ENCODE assay signal across 25 cellular contexts in genomic region chr20:49260218-49260617, GRCh38. TPM values are rescaled to one million over a fixed set of nuclear protein-coding genes. Genes with fewer than 3 reads are reported as not detected.
DNase-seq lines count a peak whose midpoint lies in the region; ATAC-seq, FAIRE-seq and TF ChIP-seq lines count a peak whose summit lies in the region.
"Had no signal": no experiment of that assay in that cellular context is flagged by ENCODE, and none has a peak within 500 bp of the region (broad histone marks: within the 10 kb centered on the region; RNA-seq: fewer than 3 reads in every experiment).

No MANE protein-coding gene starts in this region.

- H3K9me3 ChIP-seq in astrocyte (ENCODE audit: insufficient read depth, low read depth, low read length) = no peaks in the 10 kb centered on the region

- no peak for DNase-seq in activated CD4-positive, alpha-beta T cell treated with anti-CD3 and anti-CD28 coated beads for 36 hours
- no peak for DNase-seq in activated CD4-positive, alpha-beta T cell treated with anti-CD3 and anti-CD28 coated beads for 4 hours
- DNase-seq in activated naive CD4-positive, alpha-beta T cell treated with anti-CD3 and anti-CD28 coated beads, Interleukin-2, amount 10 ng/mL, durations not matched to agents 7 days and 5 days = no peak
- no peak for DNase-seq in activated T-helper 1 cell treated with anti-CD3 and anti-CD28 coated beads, Interleukin-12 subunit alpha, Interleukin-12 subunit beta, Interleukin-2, Interleukin-4 antibody, amounts not matched to agents 30 ng/mL and 10 ng/mL and 1 ng/mL, durations not matched to agents 14 hours and 24 hours and 36 hours (ENCODE audit: low spot score)
- DNase-seq in astrocyte (ENCODE audit: low read depth) = no peak
- DNase-seq in posterior vena cava (ENCODE audit: low spot score) = no peak
- DNase-seq: Calu3, DMS79 treated with DMSO at 0.1 percent for 48 hours, GF-D8, KBM-7, MV-4-11, NCI-H1105, NCI-H1436 treated with DMSO at 0.1 percent for 48 hours, NCI-H187 treated with DMSO at 0.1 percent for 48 hours, NCI-H2171 treated with DMSO at 0.1 percent for 48 hours, NCI-H524, NCI-H774 had no signal

- POLR2A ChIA-PET in activated CD4-positive, alpha-beta T cell treated with anti-CD3 and anti-CD28 coated beads for 36 hours (lab: Charles Lee) = interaction anchor here (0.6 to 1.4 kb wide), 4 partner anchors 9 to 188 kb away, joined by 3 to 7 read pairs (median 4); no protein-coding TSS in a partner anchor

- H3K36me3 Mint-ChIP-seq in activated CD4-positive, alpha-beta T cell treated with anti-CD3 and anti-CD28 coated beads for 36 hours (ENCODE audit: low read depth) = peaks cover 77% of the 10 kb centered on the region
- peaks cover 30% of the 10 kb centered on the region for H3K36me3 Mint-ChIP-seq in activated naive CD4-positive, alpha-beta T cell treated with anti-CD3 and anti-CD28 coated beads, Interleukin-2, amount 50 U/mL, for 24 hours
- H3K36me3 Mint-ChIP-seq in activated naive CD4-positive, alpha-beta T cell treated with anti-CD3 and anti-CD28 coated beads, Interleukin-2, amount 10 ng/mL, durations not matched to agents 7 days and 5 days = peaks cover 79% of the 10 kb centered on the region
- H3K36me3 Mint-ChIP-seq in activated T-helper 1 cell treated with anti-CD3 and anti-CD28 coated beads, Interleukin-12 subunit alpha, Interleukin-12 subunit beta, Interleukin-2, Interleukin-4 antibody, amounts not matched to agents 30 ng/mL and 10 ng/mL and 1 ng/mL, durations not matched to agents 14 hours and 24 hours and 36 hours (ENCODE audit: low read depth) = peaks cover 69% of the 10 kb centered on the region
- peaks cover 32% of the 10 kb centered on the region for H3K36me3 Mint-ChIP-seq in astrocyte (ENCODE audit: low read depth, unreplicated experiment)

- intact Hi-C loops in activated CD4-positive, alpha-beta T cell treated with anti-CD3 and anti-CD28 coated beads for 36 hours (cut with DNase I, micrococcal nuclease) = no loop called here
- intact Hi-C loops in activated T-helper 1 cell treated with anti-CD3 and anti-CD28 coated beads, Interleukin-12 subunit alpha, Interleukin-12 subunit beta, Interleukin-2, Interleukin-4 antibody, amounts not matched to agents 30 ng/mL and 10 ng/mL and 1 ng/mL, durations not matched to agents 14 hours and 24 hours and 36 hours (cut with micrococcal nuclease) = no loop called here
- intact Hi-C loops in posterior vena cava (cut with DNase I) = loop anchor here in 1 of 2 donors (5.0 kb wide), 1 partner anchor 1623 kb away; no protein-coding TSS in a partner anchor

- CTCF ChIA-PET in activated CD4-positive, alpha-beta T cell treated with anti-CD3 and anti-CD28 coated beads for 36 hours (lab: Charles Lee) = interaction anchor here (0.6 to 1.1 kb wide), 4 partner anchors 11 to 156 kb away, joined by 3 to 4 read pairs (median 3); no protein-coding TSS in a partner anchor
- CTCF ChIA-PET in activated naive CD4-positive, alpha-beta T cell treated with anti-CD3 and anti-CD28 coated beads, Interleukin-2, amount 10 ng/mL, durations not matched to agents 7 days and 5 days (lab: Charles Lee) = interaction anchor here (1.0 kb wide), 1 partner anchor 63 kb away, joined by 3 read pairs; no protein-coding TSS in a partner anchor

- no peak overlapping the region for H3K9ac ChIP-seq in astrocyte (ENCODE audit: low read length)

- peaks cover 11% of the 10 kb centered on the region for H3K79me2 ChIP-seq in astrocyte (ENCODE audit: insufficient read depth, low read length)

- no peak overlapping the region for H3K27ac ChIP-seq in astrocyte (ENCODE audit: low read depth, low read length)
- H3K27ac ChIP-seq: 22Rv1, C4-2B had no signal

- no peaks in the 10 kb centered on the region for H3K27me3 ChIP-seq in astrocyte (ENCODE audit: insufficient read depth, low read length)

- peak overlapping the region; percentile 56 for H3K27ac Mint-ChIP-seq in activated CD4-positive, alpha-beta T cell treated with anti-CD3 and anti-CD28 coated beads for 36 hours
- peak overlapping the region; percentile 68 for H3K27ac Mint-ChIP-seq in activated naive CD4-positive, alpha-beta T cell treated with anti-CD3 and anti-CD28 coated beads, Interleukin-2, amount 50 U/mL, for 24 hours
- H3K27ac Mint-ChIP-seq in activated naive CD4-positive, alpha-beta T cell treated with anti-CD3 and anti-CD28 coated beads, Interleukin-2, amount 10 ng/mL, durations not matched to agents 7 days and 5 days = no peak overlapping the region
- peak overlapping the region; percentile 52 for H3K27ac Mint-ChIP-seq in activated T-helper 1 cell treated with anti-CD3 and anti-CD28 coated beads, Interleukin-12 subunit alpha, Interleukin-12 subunit beta, Interleukin-2, Interleukin-4 antibody, amounts not matched to agents 30 ng/mL and 10 ng/mL and 1 ng/mL, durations not matched to agents 14 hours and 24 hours and 36 hours
- peak overlapping the region; percentile 66 for H3K27ac Mint-ChIP-seq in astrocyte (ENCODE audit: unreplicated experiment)
- H3K27ac Mint-ChIP-seq: B cell had no signal

- H3K4me3 Mint-ChIP-seq in activated CD4-positive, alpha-beta T cell treated with anti-CD3 and anti-CD28 coated beads for 36 hours = no peak overlapping the region
- no peak overlapping the region for H3K4me3 Mint-ChIP-seq in activated naive CD4-positive, alpha-beta T cell treated with anti-CD3 and anti-CD28 coated beads, Interleukin-2, amount 50 U/mL, for 24 hours
- no peak overlapping the region for H3K4me3 Mint-ChIP-seq in activated naive CD4-positive, alpha-beta T cell treated with anti-CD3 and anti-CD28 coated beads, Interleukin-2, amount 10 ng/mL, durations not matched to agents 7 days and 5 days
- H3K4me3 Mint-ChIP-seq in activated T-helper 1 cell treated with anti-CD3 and anti-CD28 coated beads, Interleukin-12 subunit alpha, Interleukin-12 subunit beta, Interleukin-2, Interleukin-4 antibody, amounts not matched to agents 30 ng/mL and 10 ng/mL and 1 ng/mL, durations not matched to agents 14 hours and 24 hours and 36 hours = no peak overlapping the region
- H3K4me3 Mint-ChIP-seq in astrocyte (ENCODE audit: unreplicated experiment) = no peak overlapping the region
- H3K4me3 Mint-ChIP-seq: B cell had no signal

- H2AFZ ChIP-seq in astrocyte (ENCODE audit: low read depth, low read length) = no peak overlapping the region

- H3K9me3 Mint-ChIP-seq in activated CD4-positive, alpha-beta T cell treated with anti-CD3 and anti-CD28 coated beads for 36 hours (ENCODE audit: low read depth) = no peaks in the 10 kb centered on the region
- H3K9me3 Mint-ChIP-seq in activated naive CD4-positive, alpha-beta T cell treated with anti-CD3 and anti-CD28 coated beads, Interleukin-2, amount 50 U/mL, for 24 hours = no peaks in the 10 kb centered on the region
- no peaks in the 10 kb centered on the region for H3K9me3 Mint-ChIP-seq in activated naive CD4-positive, alpha-beta T cell treated with anti-CD3 and anti-CD28 coated beads, Interleukin-2, amount 10 ng/mL, durations not matched to agents 7 days and 5 days
- H3K9me3 Mint-ChIP-seq in activated T-helper 1 cell treated with anti-CD3 and anti-CD28 coated beads, Interleukin-12 subunit alpha, Interleukin-12 subunit beta, Interleukin-2, Interleukin-4 antibody, amounts not matched to agents 30 ng/mL and 10 ng/mL and 1 ng/mL, durations not matched to agents 14 hours and 24 hours and 36 hours = no peaks in the 10 kb centered on the region
- H3K9me3 Mint-ChIP-seq in astrocyte (ENCODE audit: unreplicated experiment) = no peaks in the 10 kb centered on the region

- FAIRE-seq in astrocyte (lab: Jason Lieb, UNC) = no peak
- FAIRE-seq: GM12891, GM19239 had no signal

- no peaks in the 10 kb centered on the region for H3K27me3 Mint-ChIP-seq in activated CD4-positive, alpha-beta T cell treated with anti-CD3 and anti-CD28 coated beads for 36 hours
- no peaks in the 10 kb centered on the region for H3K27me3 Mint-ChIP-seq in activated naive CD4-positive, alpha-beta T cell treated with anti-CD3 and anti-CD28 coated beads, Interleukin-2, amount 50 U/mL, for 24 hours
- no peaks in the 10 kb centered on the region for H3K27me3 Mint-ChIP-seq in activated naive CD4-positive, alpha-beta T cell treated with anti-CD3 and anti-CD28 coated beads, Interleukin-2, amount 10 ng/mL, durations not matched to agents 7 days and 5 days
- no peaks in the 10 kb centered on the region for H3K27me3 Mint-ChIP-seq in activated T-helper 1 cell treated with anti-CD3 and anti-CD28 coated beads, Interleukin-12 subunit alpha, Interleukin-12 subunit beta, Interleukin-2, Interleukin-4 antibody, amounts not matched to agents 30 ng/mL and 10 ng/mL and 1 ng/mL, durations not matched to agents 14 hours and 24 hours and 36 hours (ENCODE audit: insufficient read depth)
- no peaks in the 10 kb centered on the region for H3K27me3 Mint-ChIP-seq in astrocyte (ENCODE audit: low read depth, unreplicated experiment)
- H3K27me3 Mint-ChIP-seq: B cell had no signal

- no peaks in the 10 kb centered on the region for H3K4me1 ChIP-seq in astrocyte (ENCODE audit: insufficient read depth, low read length)

- no peak for ATAC-seq in activated CD4-positive, alpha-beta T cell treated with anti-CD3 and anti-CD28 coated beads for 36 hours
- ATAC-seq in GM19455 (IDR thresholded peaks at IDR 0.05; ENCODE audit: unreplicated experiment) = no peak
- ATAC-seq: HCT116 had no signal

- TF ChIP-seq CTCF in astrocyte (IDR thresholded peaks at IDR 0.05; ENCODE audit: insufficient read depth, low read depth, low read length) = no peak

- H3K4me2 ChIP-seq in astrocyte (ENCODE audit: low read length) = no peak overlapping the region

- peaks cover 61% of the 10 kb centered on the region for H3K36me3 ChIP-seq in astrocyte (ENCODE audit: insufficient read depth, low read length)

- no peak overlapping the region for H3K4me3 ChIP-seq in astrocyte (ENCODE audit: insufficient read depth, low read depth, low read length)

- peaks cover 40% of the 10 kb centered on the region for H4K20me1 ChIP-seq in astrocyte (ENCODE audit: insufficient read depth, low read length)

- peaks cover 17% of the 10 kb centered on the region for H3K4me1 Mint-ChIP-seq in activated CD4-positive, alpha-beta T cell treated with anti-CD3 and anti-CD28 coated beads for 36 hours
- peaks cover 23% of the 10 kb centered on the region for H3K4me1 Mint-ChIP-seq in activated naive CD4-positive, alpha-beta T cell treated with anti-CD3 and anti-CD28 coated beads, Interleukin-2, amount 50 U/mL, for 24 hours
- peaks cover 2% of the 10 kb centered on the region for H3K4me1 Mint-ChIP-seq in activated naive CD4-positive, alpha-beta T cell treated with anti-CD3 and anti-CD28 coated beads, Interleukin-2, amount 10 ng/mL, durations not matched to agents 7 days and 5 days
- H3K4me1 Mint-ChIP-seq in activated T-helper 1 cell treated with anti-CD3 and anti-CD28 coated beads, Interleukin-12 subunit alpha, Interleukin-12 subunit beta, Interleukin-2, Interleukin-4 antibody, amounts not matched to agents 30 ng/mL and 10 ng/mL and 1 ng/mL, durations not matched to agents 14 hours and 24 hours and 36 hours (ENCODE audit: low read depth) = peaks cover 23% of the 10 kb centered on the region
- peaks cover 5% of the 10 kb centered on the region for H3K4me1 Mint-ChIP-seq in astrocyte (ENCODE audit: low read depth, unreplicated experiment)
- H3K4me1 Mint-ChIP-seq: B cell had no signal

RNA-seq across cellular contexts. Expression of gene ZNFX1, which starts 17.6 kb away (rescaled TPM):
- total RNA-seq in activated CD4-positive, alpha-beta T cell treated with anti-CD3 and anti-CD28 coated beads for 36 hours = 10 to 100 TPM; 36.4 to 43.8 TPM
- 68.9 and 70.4 TPM in 2 replicates for total RNA-seq in activated T-helper 1 cell treated with anti-CD3 and anti-CD28 coated beads, Interleukin-12 subunit alpha, Interleukin-12 subunit beta, Interleukin-2, Interleukin-4 antibody, amounts not matched to agents 30 ng/mL and 10 ng/mL and 1 ng/mL, durations not matched to agents 14 hours and 24 hours and 36 hours
- total RNA-seq in astrocyte (77.0 and 77.4 TPM in 2 replicates), posterior vena cava (10 to 100 TPM; 40.0 to 52.6 TPM)

RNA-seq across cellular contexts. Expression of gene DDX27, which starts 41.0 kb away (rescaled TPM):
- 10 to 100 TPM; 48.5 to 54.0 TPM for total RNA-seq in activated CD4-positive, alpha-beta T cell treated with anti-CD3 and anti-CD28 coated beads for 36 hours
- 53.1 and 57.4 TPM in 2 replicates for total RNA-seq in activated T-helper 1 cell treated with anti-CD3 and anti-CD28 coated beads, Interleukin-12 subunit alpha, Interleukin-12 subunit beta, Interleukin-2, Interleukin-4 antibody, amounts not matched to agents 30 ng/mL and 10 ng/mL and 1 ng/mL, durations not matched to agents 14 hours and 24 hours and 36 hours
- 34.6 and 38.3 TPM in 2 replicates for total RNA-seq in astrocyte
- total RNA-seq in posterior vena cava = 10 to 100 TPM; 17.7 to 20.1 TPM
